1 cellular context compared by ENCODE assay signal in genomic region chr11:82899191-82899820, GRCh38.
TF ChIP-seq lines count a peak whose summit lies in the region.

No MANE protein-coding gene starts in this region.

TF ChIP-seq in A549, 52 proteins besides CTCF, POLR2A, EP300 and RAD21 (continued from another document):
- TF ChIP-seq REST (IDR thresholded peaks at IDR 0.05) (no peak), NPAS2 (CRISPR knock-in tag; IDR thresholded peaks at IDR 0.05; ENCODE audit: borderline replicate concordance) (no peak), PBX3 (IDR thresholded peaks at IDR 0.05) (no peak), HEYL (CRISPR knock-in tag; IDR thresholded peaks at IDR 0.05) (no peak), BHLHE40 (IDR thresholded peaks at IDR 0.05; ENCODE audit: low read depth, low read length) (no peak)
